In the genomic region with DNA sequence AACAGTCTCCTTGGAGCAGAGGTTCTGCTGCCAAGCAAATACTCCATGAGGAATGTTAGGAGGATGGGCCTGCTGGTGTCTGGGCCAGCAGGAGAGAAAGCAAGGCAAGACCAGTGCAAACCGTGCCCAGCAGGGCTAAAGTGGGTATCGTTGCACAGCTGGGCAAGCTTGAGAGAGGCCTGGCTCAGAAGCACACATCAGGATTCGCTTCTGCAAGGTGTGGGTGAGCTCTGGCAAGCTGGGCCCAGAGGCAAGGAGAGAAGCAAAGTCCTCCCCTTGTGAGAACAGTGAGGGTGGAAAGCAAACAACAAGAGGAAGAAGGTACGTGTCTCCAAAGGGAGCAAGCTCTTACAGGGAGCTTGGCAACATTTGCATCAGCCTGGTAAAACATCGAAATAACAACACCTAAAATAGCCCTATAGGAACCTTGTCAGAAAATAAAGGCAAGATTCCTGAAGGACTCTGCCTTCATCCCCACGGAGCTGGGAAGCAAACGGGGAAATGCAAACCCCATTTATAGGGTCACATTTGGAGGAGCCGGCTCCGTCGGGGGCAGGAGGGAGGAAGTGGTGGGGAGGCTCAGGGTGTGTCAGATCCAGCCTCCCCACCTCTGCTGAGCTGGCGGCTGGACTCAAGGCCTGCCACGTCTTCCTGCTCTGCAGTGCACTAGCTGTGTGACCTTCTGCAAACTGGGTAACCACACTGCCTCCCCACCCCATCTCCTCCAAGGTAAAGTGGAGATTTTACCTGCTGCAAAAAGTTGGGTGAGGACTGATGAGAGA, we compare ENCODE assay signal across 10 cellular contexts.
DNase-seq lines count a peak whose midpoint lies in the region; ATAC-seq and TF ChIP-seq lines count a peak whose summit lies in the region.
"Had no signal": no experiment of that assay in that cellular context is flagged by ENCODE, and none has a peak within 500 bp of the region (broad histone marks: within the 10 kb centered on the region; RNA-seq: fewer than 3 reads in every experiment).

No MANE protein-coding gene starts in this region.

- no peak overlapping the region for H4K8ac ChIP-seq in H9 (replicated peaks; ENCODE audit: insufficient read length, low read depth, low read length)

- CTCF ChIA-PET in activated CD4-positive, alpha-beta memory T cell treated with anti-CD3 and anti-CD28 coated beads, Interleukin-2, amount 10 ng/mL, durations not matched to agents 7 days and 5 days (lab: Charles Lee): interaction anchor here (0.9 to 1.0 kb wide), 3 partner anchors 24 to 169 kb away, joined by 3 to 4 read pairs (median 4); no protein-coding TSS in a partner anchor
- CTCF ChIA-PET in naive thymus-derived CD4-positive, alpha-beta T cell (lab: Charles Lee): no interaction called here

- no peaks in the 10 kb centered on the region for H3K36me3 Mint-ChIP-seq in H9 (ENCODE audit: insufficient read depth in 1 of 3, low read depth in 3 of 3)
- no peaks in the 10 kb centered on the region for H3K36me3 Mint-ChIP-seq in activated CD4-positive, alpha-beta memory T cell treated with anti-CD3 and anti-CD28 coated beads, Interleukin-2, amount 10 ng/mL, durations not matched to agents 7 days and 5 days (ENCODE audit: low read depth)
- peaks cover 0 to 4% (median 0%) of the 10 kb centered on the region in 5 donors for H3K36me3 Mint-ChIP-seq in naive thymus-derived CD4-positive, alpha-beta T cell

- peak overlapping the region in 2 of 3 experiments; percentile 27 to 73; a peak in 2 of 7 replicates for H3K27ac Mint-ChIP-seq in H9
- peak overlapping the region; percentile 66 for H3K27ac Mint-ChIP-seq in activated CD4-positive, alpha-beta memory T cell treated with anti-CD3 and anti-CD28 coated beads, Interleukin-2, amount 10 ng/mL, durations not matched to agents 7 days and 5 days
- H3K27ac Mint-ChIP-seq in naive thymus-derived CD4-positive, alpha-beta T cell: peak overlapping the region in 2 of 9 donors; percentile 43 to 77

- DNase-seq in NCI-H510A treated with DMSO at 0.1 percent for 48 hours (lab: John Stamatoyannopoulos, UW) (peak; percentile 40), NCI-H510A (lab: John Stamatoyannopoulos, UW) (no peak), H9 (no peak), iPS-NIHi7 (ENCODE audit: extremely low spot score) (no peak), spleen (no peak)
- peak; percentile 50 for DNase-seq in activated CD4-positive, alpha-beta memory T cell treated with anti-CD3 and anti-CD28 coated beads, Interleukin-2, amount 10 ng/mL, durations not matched to agents 7 days and 5 days
- peak in 2 of 9 donors; percentile 1 to 3 for DNase-seq in naive thymus-derived CD4-positive, alpha-beta T cell
- DNase-seq: DMS53, MG63 had no signal

- H2BK20ac ChIP-seq in H9 (ENCODE audit: low read depth, low read length, poor library complexity, severe bottlenecking): no peak overlapping the region

- H3K9me3 Mint-ChIP-seq in H9: no peaks in the 10 kb centered on the region
- no peaks in the 10 kb centered on the region for H3K9me3 Mint-ChIP-seq in activated CD4-positive, alpha-beta memory T cell treated with anti-CD3 and anti-CD28 coated beads, Interleukin-2, amount 10 ng/mL, durations not matched to agents 7 days and 5 days
- H3K9me3 Mint-ChIP-seq in naive thymus-derived CD4-positive, alpha-beta T cell: peaks cover 0 to 2% (median 0%) of the 10 kb centered on the region in 11 donors

- no peak overlapping the region for H2BK120ac ChIP-seq in H9 (ENCODE audit: low read depth, low read length, poor library complexity, severe bottlenecking)

- peak; percentile 58 for ATAC-seq in naive thymus-derived CD4-positive, alpha-beta T cell
- no peak for ATAC-seq in HG02610 (IDR thresholded peaks at IDR 0.05; ENCODE audit: unreplicated experiment)

- H3K4ac ChIP-seq in H9 (ENCODE audit: low read depth, low read length): no peak overlapping the region

- H4K20me1 ChIP-seq in H9 (ENCODE audit: control insufficient read depth, insufficient read depth, insufficient read length): no peaks in the 10 kb centered on the region

- POLR2A ChIA-PET in activated CD4-positive, alpha-beta memory T cell treated with anti-CD3 and anti-CD28 coated beads, Interleukin-2, amount 10 ng/mL, durations not matched to agents 7 days and 5 days (lab: Charles Lee): interaction anchor here (0.7 to 1.2 kb wide), 2 partner anchors 61 to 89 kb away, joined by 3 to 4 read pairs; no protein-coding TSS in a partner anchor
- POLR2A ChIA-PET in naive thymus-derived CD4-positive, alpha-beta T cell (lab: Charles Lee): interaction anchor here (0.5 to 1.0 kb wide), 2 partner anchors 76 to 89 kb away, joined by 3 read pairs; no protein-coding TSS in a partner anchor

- no peak overlapping the region for H3K18ac ChIP-seq in H9 (ENCODE audit: insufficient read length, low read depth, low read length)

- no peak for TF ChIP-seq POLR2A in spleen (IDR thresholded peaks at IDR 0.05)

- no peak overlapping the region for H2BK12ac ChIP-seq in H9 (ENCODE audit: insufficient read length, low read depth, low read length)

- TF ChIP-seq CTCF in H9 (conservative IDR thresholded peaks at IDR 0.05) (no peak), spleen (IDR thresholded peaks at IDR 0.05 in 8 of 11, conservative IDR thresholded peaks at IDR 0.05 in 3 of 11) (no peak)

- no peak overlapping the region for H3K23ac ChIP-seq in H9 (ENCODE audit: insufficient read length, low read depth, low read length)

- H3K27ac ChIP-seq in H9 (ENCODE audit: insufficient read length, low read depth, low read length) (no peak overlapping the region), spleen (no peak overlapping the region)
- no peak overlapping the region for H3K27ac ChIP-seq in naive thymus-derived CD4-positive, alpha-beta T cell (ENCODE audit: low read depth, low read length)

- H3K79me2 ChIP-seq in H9 (ENCODE audit: insufficient read depth, low read length): no peaks in the 10 kb centered on the region

- no peaks in the 10 kb centered on the region for H3K23me2 ChIP-seq in H9 (ENCODE audit: insufficient read length, low read depth, low read length, poor library complexity, severe bottlenecking)

- no peak overlapping the region for H2BK15ac ChIP-seq in H9 (ENCODE audit: low read depth, low read length)

- no peaks in the 10 kb centered on the region for H3K36me3 ChIP-seq in naive thymus-derived CD4-positive, alpha-beta T cell (ENCODE audit: control insufficient read depth in 2 of 3, insufficient read depth in 3 of 3, low read length in 3 of 3)
- no peaks in the 10 kb centered on the region for H3K36me3 ChIP-seq in spleen
- H3K36me3 ChIP-seq: MG63 had no signal

- no peak overlapping the region for H3K4me2 ChIP-seq in H9 (ENCODE audit: insufficient read depth, insufficient read length, low read length)

- no peak overlapping the region for H3K9ac ChIP-seq in H9 (ENCODE audit: extremely low read depth, insufficient read length, low read length)

- no peak overlapping the region for H3T11ph ChIP-seq in H9 (ENCODE audit: low read length)

- H3K27me3 ChIP-seq in H9 (ENCODE audit: insufficient read depth, low read length): no peaks in the 10 kb centered on the region
- H3K27me3 ChIP-seq in naive thymus-derived CD4-positive, alpha-beta T cell (ENCODE audit: control insufficient read depth in 2 of 2, insufficient read depth in 2 of 2, low read length in 2 of 2): no peaks in the 10 kb centered on the region
- H3K27me3 ChIP-seq in spleen (replicated peaks in 1 of 7): no peaks in the 10 kb centered on the region
- H3K27me3 ChIP-seq: MG63 had no signal

- H4K5ac ChIP-seq in H9 (ENCODE audit: insufficient read length, low read depth, low read length): no peak overlapping the region

- H3K79me1 ChIP-seq in H9 (ENCODE audit: insufficient read depth, low read depth, low read length, poor library complexity, severe bottlenecking): no peaks in the 10 kb centered on the region

- intact Hi-C loops in naive thymus-derived CD4-positive, alpha-beta T cell (cut with micrococcal nuclease): loop anchor here (5.0 to 10.0 kb wide), 3 partner anchors 46 to 409 kb away; no protein-coding TSS in a partner anchor
- intact Hi-C loops in spleen (cut with DNase I; ENCODE audit: low total_unique reads): no loop called here

- no peak overlapping the region for H3K4me3 ChIP-seq in naive thymus-derived CD4-positive, alpha-beta T cell (ENCODE audit: low read length)
- H3K4me3 ChIP-seq in spleen: no peak overlapping the region
- H3K4me3 ChIP-seq: MG63 had no signal

- H3K14ac ChIP-seq in H9 (ENCODE audit: insufficient read depth, low read length): no peak overlapping the region

- no peaks in the 10 kb centered on the region for H3K9me3 ChIP-seq in H9 (ENCODE audit: control insufficient read depth, low read depth, low read length)
- H3K9me3 ChIP-seq in naive thymus-derived CD4-positive, alpha-beta T cell (ENCODE audit: control insufficient read depth in 2 of 3, low read length in 3 of 3): no peaks in the 10 kb centered on the region
- H3K9me3 ChIP-seq in spleen: no peaks in the 10 kb centered on the region
- H3K9me3 ChIP-seq: MG63 had no signal

- WGBS in H9 (ENCODE audit: extremely low coverage, insufficient read length, low lambda C conversion rate): no CpG with 5 or more reads among the region's 12 CpGs
- 35 to 50% (median 36%) methylated on average over 11 to 12 of the region's 12 CpGs for WGBS in spleen, 5 donors

- H3K56ac ChIP-seq in H9 (ENCODE audit: insufficient read length, low read depth, low read length): no peak overlapping the region

- H2BK5ac ChIP-seq in H9 (ENCODE audit: insufficient read length, low read length): no peak overlapping the region

- peaks cover 14 to 15% of the 10 kb centered on the region in 2 experiments for H3K4me1 Mint-ChIP-seq in H9
- H3K4me1 Mint-ChIP-seq in activated CD4-positive, alpha-beta memory T cell treated with anti-CD3 and anti-CD28 coated beads, Interleukin-2, amount 10 ng/mL, durations not matched to agents 7 days and 5 days: peaks cover 37% of the 10 kb centered on the region
- peaks cover 12 to 34% (median 19%) of the 10 kb centered on the region in 7 donors for H3K4me1 Mint-ChIP-seq in naive thymus-derived CD4-positive, alpha-beta T cell

- no peak overlapping the region for H2AK5ac ChIP-seq in H9 (ENCODE audit: insufficient read length, low read length)

- peak overlapping the region in 1 of 2 experiments; percentile 66; a peak in 2 of 5 replicates for H3K4me3 Mint-ChIP-seq in H9
- no peak overlapping the region for H3K4me3 Mint-ChIP-seq in activated CD4-positive, alpha-beta memory T cell treated with anti-CD3 and anti-CD28 coated beads, Interleukin-2, amount 10 ng/mL, durations not matched to agents 7 days and 5 days
- peak overlapping the region in 4 of 10 donors; percentile 15 to 54 (median 44) for H3K4me3 Mint-ChIP-seq in naive thymus-derived CD4-positive, alpha-beta T cell

- H3K4me1 ChIP-seq in H9 (ENCODE audit: insufficient read depth, low read length) (peaks cover 3% of the 10 kb centered on the region; the same call in 1 of the 2 replicates), spleen (peaks cover 0 to 17% (median 10%) of the 10 kb centered on the region in 6 donors)
- H3K4me1 ChIP-seq in naive thymus-derived CD4-positive, alpha-beta T cell (ENCODE audit: control insufficient read depth in 2 of 2, insufficient read depth in 2 of 2, low read length in 2 of 2): peaks cover 6 to 14% of the 10 kb centered on the region in 2 donors

- H2AFZ ChIP-seq in H9 (ENCODE audit: low read length): no peak overlapping the region

- no peaks in the 10 kb centered on the region for H3K27me3 Mint-ChIP-seq in H9 (ENCODE audit: low read depth)
- no peaks in the 10 kb centered on the region for H3K27me3 Mint-ChIP-seq in activated CD4-positive, alpha-beta memory T cell treated with anti-CD3 and anti-CD28 coated beads, Interleukin-2, amount 10 ng/mL, durations not matched to agents 7 days and 5 days
- H3K27me3 Mint-ChIP-seq in naive thymus-derived CD4-positive, alpha-beta T cell: no peaks in the 10 kb centered on the region

- no peak overlapping the region for H4K91ac ChIP-seq in H9 (ENCODE audit: insufficient read length, low read depth, low read length)

Comparison
In these comparisons a context has a peak if more than half of its experiments do, and no peak if none do; other contexts are left out.
1. DNase-seq: peak in NCI-H510A treated with DMSO at 0.1 percent for 48 hours (single experiment) and activated CD4-positive, alpha-beta memory T cell treated with anti-CD3 and anti-CD28 coated beads, Interleukin-2, amount 10 ng/mL, durations not matched to agents 7 days and 5 days (single experiment); none in NCI-H510A (single experiment), H9 (single experiment), iPS-NIHi7 (single experiment) and spleen (single experiment).